6 cellular contexts compared by ENCODE assay signal in the genomic region with DNA sequence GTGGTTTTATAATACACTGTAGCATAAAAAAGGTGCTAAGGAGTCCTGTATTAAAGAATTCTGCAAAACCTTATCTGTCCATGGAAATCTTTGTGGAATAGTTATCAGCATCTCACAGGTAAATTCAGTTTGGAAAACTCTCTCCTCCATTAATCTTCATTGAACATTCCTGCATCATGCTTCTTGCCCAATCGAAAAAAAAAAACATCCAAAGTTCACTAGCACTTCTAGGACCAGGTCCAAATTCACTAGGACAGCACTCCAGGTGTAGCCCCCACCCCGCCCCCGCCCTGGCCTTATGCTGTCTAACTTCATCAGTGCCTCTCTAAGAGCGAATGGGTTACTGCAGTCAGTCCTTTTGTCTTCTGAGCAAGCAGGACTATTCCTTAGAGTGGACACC.
"Had no signal": no experiment of that assay in that cellular context is flagged by ENCODE, and none has a peak within 500 bp of the region (broad histone marks: within the 10 kb centered on the region; RNA-seq: fewer than 3 reads in every experiment).

No MANE protein-coding gene starts in this region.

- ATAC-seq: GM23338, K562 had no signal

- H3K27ac ChIP-seq: HL-60 had no signal

- H2AFZ ChIP-seq: GM23338 had no signal

- FAIRE-seq: H1, K562 had no signal

- H3K4me2 ChIP-seq: GM23338 had no signal

- DNase-seq: H9, HCEC 1CT had no signal

- H3K4me3 ChIP-seq: GM23338, K562 had no signal
